ENCODE assay signal across 8 cellular contexts in the genomic region with DNA sequence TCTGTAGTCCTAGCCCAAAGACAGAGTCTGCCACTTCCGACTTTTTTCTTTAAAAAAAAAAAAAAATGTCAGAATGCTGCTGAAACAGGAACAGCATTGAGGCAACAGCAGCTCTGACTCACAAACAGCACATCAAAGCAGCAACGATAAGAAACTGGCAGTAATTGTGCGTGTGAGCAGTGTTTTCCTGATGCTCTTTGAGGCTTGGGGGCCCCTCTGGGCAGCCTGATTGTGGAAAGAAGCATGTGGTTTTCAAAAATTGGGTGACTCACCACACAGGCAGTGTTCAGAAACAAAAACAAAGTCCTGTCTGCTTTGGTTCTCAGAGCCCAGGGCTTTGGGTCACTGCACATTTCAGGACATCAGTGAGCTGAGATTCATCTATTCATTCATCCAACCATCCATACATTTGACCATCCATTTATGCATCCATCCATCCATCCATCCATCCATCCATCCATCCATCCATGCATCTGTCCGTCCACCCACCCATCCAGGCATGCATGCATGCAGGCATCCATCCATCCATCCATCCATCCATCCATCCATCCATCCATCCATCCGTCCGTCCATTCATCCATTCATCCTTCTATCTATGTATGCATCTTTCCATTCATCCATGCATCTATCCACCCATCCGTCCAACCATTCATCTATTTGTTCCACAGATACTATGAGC.
DNase-seq lines count a peak whose midpoint lies in the region; ATAC-seq, FAIRE-seq and TF ChIP-seq lines count a peak whose summit lies in the region.

No MANE protein-coding gene starts in this region.

- peak; percentile 48 for FAIRE-seq in GM12891 (lab: Jason Lieb, UNC)

- peak; percentile 37 for DNase-seq in GM12891 (ENCODE audit: insufficient read length, low spot score)
- DNase-seq in T follicular helper cell (ENCODE audit: low read depth) = peak; percentile 69
- peak; percentile 71 for DNase-seq in activated naive CD8-positive, alpha-beta T cell treated with anti-CD3 and anti-CD28 coated beads, Interleukin-2, amount 50 U/mL, for 16 hours (ENCODE audit: low read depth, low spot score)
- DNase-seq in iris pigment epithelial cell (ENCODE audit: low read depth) = peak; percentile 99
- peak; percentile 52 to 74 for DNase-seq in stimulated activated CD4-positive, alpha-beta T cell treated with anti-CD3 and anti-CD28 coated beads, Interleukin-4, amount 100 ng/mL, for 48 hours (ENCODE audit: low read depth in 2 of 2)

- TF ChIP-seq POLR2A in GM12891 (IDR thresholded peaks at IDR 0.05; ENCODE audit: low read depth, low read length) = no peak

- ATAC-seq in HG03378 (IDR thresholded peaks at IDR 0.05; ENCODE audit: unreplicated experiment) (peak; percentile 66), GM21526 (IDR thresholded peaks at IDR 0.05; ENCODE audit: low FRiP score, unreplicated experiment) (no peak), GM19397 (IDR thresholded peaks at IDR 0.05; ENCODE audit: unreplicated experiment) (no peak)

TF ChIP-seq in GM12891, 5 proteins besides CTCF, POLR2A, EP300 and RAD21:
- TF ChIP-seq PAX5 (IDR thresholded peaks at IDR 0.05; ENCODE audit: insufficient read depth, low read length, severe bottlenecking) (peak; percentile 39), POLR2AphosphoS5 (IDR thresholded peaks at IDR 0.05; ENCODE audit: low read depth, low read length) (no peak; the same call in 1 of the 2 replicates), TAF1 (IDR thresholded peaks at IDR 0.05; ENCODE audit: low read depth, low read length) (no peak), SPI1 (IDR thresholded peaks at IDR 0.05; ENCODE audit: low read depth, low read length) (peak; percentile 77), POU2F2 (IDR thresholded peaks at IDR 0.05; ENCODE audit: low read depth, low read length) (peak; percentile 81; the same call in 1 of the 2 replicates)

Comparison
In these comparisons a context has a peak if more than half of its experiments do, and no peak if none do; other contexts are left out.
1. DNase-seq: peak in every context shown above with its lines; median percentile 99 in iris pigment epithelial cell; 71 in activated naive CD8-positive, alpha-beta T cell treated with anti-CD3 and anti-CD28 coated beads, Interleukin-2, amount 50 U/mL, for 16 hours; 69 in T follicular helper cell; 63 in stimulated activated CD4-positive, alpha-beta T cell treated with anti-CD3 and anti-CD28 coated beads, Interleukin-4, amount 100 ng/mL, for 48 hours; 37 in GM12891.